17 cellular contexts compared by ENCODE assay signal in the genomic region with DNA sequence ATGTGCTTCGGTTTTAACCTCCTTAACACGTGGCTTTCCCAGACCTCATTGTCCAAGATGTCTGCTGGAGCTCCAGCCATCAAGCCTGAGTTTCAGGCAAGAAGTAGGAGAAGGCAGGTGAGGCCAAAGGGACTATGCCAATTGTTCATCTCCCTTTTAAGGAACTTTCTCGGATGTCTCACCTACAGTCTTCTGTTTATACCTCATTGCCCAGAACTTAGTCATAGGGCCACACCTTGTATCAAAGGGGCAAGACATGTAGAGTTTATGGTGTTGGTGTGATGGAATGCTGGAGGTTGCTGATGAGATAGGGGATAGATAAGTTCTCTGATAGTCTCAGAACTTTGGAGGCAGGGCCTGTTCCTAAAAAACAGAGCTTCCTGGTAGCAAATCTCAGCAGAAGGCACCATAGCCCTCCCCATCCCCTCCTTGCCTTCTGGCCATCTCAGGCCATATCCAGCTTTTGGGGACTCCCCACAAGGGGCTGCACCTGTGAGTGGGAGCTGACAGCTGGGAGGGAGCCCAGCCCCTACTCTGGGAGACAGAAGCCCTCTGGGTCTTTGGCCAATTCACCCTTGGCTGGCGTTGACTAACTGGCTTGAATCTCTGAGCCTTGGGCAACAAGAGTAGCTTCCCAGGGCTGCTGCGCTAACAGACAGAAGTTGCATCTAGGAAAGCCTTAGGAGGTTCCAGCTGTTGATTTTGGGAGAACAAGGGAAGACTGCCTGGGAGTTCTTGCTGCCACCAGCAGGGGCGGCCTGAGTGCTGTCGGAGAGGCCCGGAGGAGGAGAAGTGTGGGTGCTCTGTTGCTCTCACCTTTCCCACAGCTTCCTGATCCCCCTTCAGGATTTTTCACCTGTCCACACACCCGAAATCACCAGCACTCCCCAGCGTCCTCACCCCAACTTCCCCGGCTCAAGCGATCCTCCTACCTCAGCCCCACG.
DNase-seq lines count a peak whose midpoint lies in the region; ATAC-seq and TF ChIP-seq lines count a peak whose summit lies in the region.
"Had no signal": no experiment of that assay in that cellular context is flagged by ENCODE, and none has a peak within 500 bp of the region (broad histone marks: within the 10 kb centered on the region; RNA-seq: fewer than 3 reads in every experiment).

No MANE protein-coding gene starts in this region.

- no peaks in the 10 kb centered on the region for H4K20me1 ChIP-seq in GM23338 (replicated peaks; ENCODE audit: insufficient read depth)

- TF ChIP-seq CTCF in GM23338 (conservative IDR thresholded peaks at IDR 0.05; ENCODE audit: low read depth in 2 of 2) (peak; percentile 42 to 45), epithelial cell of proximal tubule (conservative IDR thresholded peaks at IDR 0.05; ENCODE audit: low read depth, low read length) (peak; percentile 10)

- H3K4me1 Mint-ChIP-seq in GM23338: peaks cover 11% of the 10 kb centered on the region; the same call in 2 of the 3 replicates
- no peaks in the 10 kb centered on the region for H3K4me1 Mint-ChIP-seq in activated T-helper 17 cell treated with anti-CD3 and anti-CD28 coated beads, Interleukin-2, amount 50 U/mL, for 72 hours
- no peaks in the 10 kb centered on the region for H3K4me1 Mint-ChIP-seq in stimulated activated effector memory CD8-positive, alpha-beta T cell treated with anti-CD3 and anti-CD28 coated beads, Interleukin-12 subunit alpha, Interleukin-12 subunit beta, amount 100 ng/mL, for 72 hours
- H3K4me1 Mint-ChIP-seq: activated CD4-positive, alpha-beta T cell treated with anti-CD3 and anti-CD28 coated beads for 36 hours; activated CD8-positive, alpha-beta memory T cell treated with anti-CD3 and anti-CD28 coated beads, Interleukin-2, amount 10 ng/mL, durations not matched to agents 7 days and 5 days had no signal

- H3K4me3 Mint-ChIP-seq in GM23338: no peak overlapping the region
- no peak overlapping the region for H3K4me3 Mint-ChIP-seq in activated T-helper 17 cell treated with anti-CD3 and anti-CD28 coated beads, Interleukin-2, amount 50 U/mL, for 72 hours
- H3K4me3 Mint-ChIP-seq in stimulated activated effector memory CD8-positive, alpha-beta T cell treated with anti-CD3 and anti-CD28 coated beads, Interleukin-12 subunit alpha, Interleukin-12 subunit beta, amount 100 ng/mL, for 72 hours: no peak overlapping the region
- H3K4me3 Mint-ChIP-seq: activated CD4-positive, alpha-beta T cell treated with anti-CD3 and anti-CD28 coated beads for 36 hours; activated CD8-positive, alpha-beta memory T cell treated with anti-CD3 and anti-CD28 coated beads, Interleukin-2, amount 10 ng/mL, durations not matched to agents 7 days and 5 days had no signal

- H3K27ac Mint-ChIP-seq in GM23338: no peak overlapping the region
- H3K27ac Mint-ChIP-seq in activated T-helper 17 cell treated with anti-CD3 and anti-CD28 coated beads, Interleukin-2, amount 50 U/mL, for 72 hours: no peak overlapping the region
- H3K27ac Mint-ChIP-seq in stimulated activated effector memory CD8-positive, alpha-beta T cell treated with anti-CD3 and anti-CD28 coated beads, Interleukin-12 subunit alpha, Interleukin-12 subunit beta, amount 100 ng/mL, for 72 hours: no peak overlapping the region
- H3K27ac Mint-ChIP-seq: activated CD4-positive, alpha-beta T cell treated with anti-CD3 and anti-CD28 coated beads for 36 hours; activated CD8-positive, alpha-beta memory T cell treated with anti-CD3 and anti-CD28 coated beads, Interleukin-2, amount 10 ng/mL, durations not matched to agents 7 days and 5 days; activated T-helper 2 cell treated with anti-CD3 and anti-CD28 coated beads, Interferon-gamma antibody, Interleukin-2, Interleukin-4, amounts not matched to agents 10 μg/mL and 5 μg/mL and 100 μg/mL, durations not matched to agents 14 hours and 24 hours and 36 hours had no signal

- no peaks in the 10 kb centered on the region for H3K9me2 ChIP-seq in GM23338 (ENCODE audit: insufficient read depth)

- H3K4me2 ChIP-seq in GM23338: no peak overlapping the region

- H3K27me3 ChIP-seq in GM23338 (ENCODE audit: insufficient read depth): no peaks in the 10 kb centered on the region
- H3K27me3 ChIP-seq: BE2C, Peyer's patch, thyroid gland had no signal

- H3F3A ChIP-seq in GM23338 (replicated peaks; ENCODE audit: low read depth): no peaks in the 10 kb centered on the region

- DNase-seq in GM23338 (ENCODE audit: low spot score): peak; percentile 69
- peak; percentile 13 for DNase-seq in SK-MEL-5 (ENCODE audit: low read depth, low spot score)
- no peak for DNase-seq in epithelial cell of proximal tubule (ENCODE audit: low read depth)
- DNase-seq in renal cortical epithelial cell (ENCODE audit: low read depth): peak; percentile 37
- DNase-seq in stimulated activated effector memory CD8-positive, alpha-beta T cell treated with anti-CD3 and anti-CD28 coated beads, Interleukin-12 subunit alpha, Interleukin-12 subunit beta, amount 100 ng/mL, for 72 hours (ENCODE audit: low spot score in 2 of 2): no peak
- DNase-seq in activated naive CD4-positive, alpha-beta T cell treated with anti-CD3 and anti-CD28 coated beads, Interleukin-2, amount 50 U/mL, for 16 hours: no peak
- DNase-seq: activated CD4-positive, alpha-beta T cell treated with anti-CD3 and anti-CD28 coated beads for 36 hours; activated CD8-positive, alpha-beta memory T cell treated with anti-CD3 and anti-CD28 coated beads, Interleukin-2, amount 10 ng/mL, durations not matched to agents 7 days and 5 days; BE2C; H7; NCI-H2227 treated with DMSO at 0.1 percent for 48 hours; Peyer's patch; stimulated activated naive CD4-positive, alpha-beta T cell; thyroid gland had no signal

- ATAC-seq in GM23338: peak; percentile 92
- ATAC-seq in activated T-helper 17 cell treated with anti-CD3 and anti-CD28 coated beads, Interleukin-2, amount 50 U/mL, for 72 hours (replicated peaks): no peak
- ATAC-seq in stimulated activated effector memory CD8-positive, alpha-beta T cell treated with anti-CD3 and anti-CD28 coated beads, Interleukin-12 subunit alpha, Interleukin-12 subunit beta, amount 100 ng/mL, for 72 hours: no peak
- ATAC-seq: activated CD4-positive, alpha-beta T cell treated with anti-CD3 and anti-CD28 coated beads for 36 hours; activated CD8-positive, alpha-beta memory T cell treated with anti-CD3 and anti-CD28 coated beads, Interleukin-2, amount 10 ng/mL, durations not matched to agents 7 days and 5 days; sciatic nerve had no signal

- peaks cover 3% of the 10 kb centered on the region for H3K27me3 Mint-ChIP-seq in GM23338 (ENCODE audit: insufficient read depth, low read depth, poor library complexity)
- H3K27me3 Mint-ChIP-seq in activated T-helper 17 cell treated with anti-CD3 and anti-CD28 coated beads, Interleukin-2, amount 50 U/mL, for 72 hours: peaks cover 16% of the 10 kb centered on the region

- no peak overlapping the region for H3K4me3 ChIP-seq in GM23338
- no peak overlapping the region for H3K4me3 ChIP-seq in epithelial cell of proximal tubule (ENCODE audit: low read depth, low read length)
- H3K4me3 ChIP-seq: Peyer's patch, thyroid gland had no signal

- H3K27ac ChIP-seq in GM23338 (ENCODE audit: low read depth): no peak overlapping the region
- H3K27ac ChIP-seq: Peyer's patch, thyroid gland had no signal

- H3K36me3 ChIP-seq in GM23338 (ENCODE audit: insufficient read depth): no peaks in the 10 kb centered on the region
- H3K36me3 ChIP-seq: BE2C, Peyer's patch, thyroid gland had no signal

- H3K79me2 ChIP-seq in GM23338 (replicated peaks; ENCODE audit: insufficient read depth): no peaks in the 10 kb centered on the region

- peaks cover 7% of the 10 kb centered on the region; the same call in 1 of the 2 replicates for H3K4me1 ChIP-seq in GM23338 (ENCODE audit: insufficient read depth)

- H3K9me3 Mint-ChIP-seq in GM23338: no peaks in the 10 kb centered on the region
- no peaks in the 10 kb centered on the region for H3K9me3 Mint-ChIP-seq in activated T-helper 17 cell treated with anti-CD3 and anti-CD28 coated beads, Interleukin-2, amount 50 U/mL, for 72 hours
- H3K9me3 Mint-ChIP-seq in stimulated activated effector memory CD8-positive, alpha-beta T cell treated with anti-CD3 and anti-CD28 coated beads, Interleukin-12 subunit alpha, Interleukin-12 subunit beta, amount 100 ng/mL, for 72 hours: no peaks in the 10 kb centered on the region
- H3K9me3 Mint-ChIP-seq: activated T-helper 2 cell treated with anti-CD3 and anti-CD28 coated beads, Interferon-gamma antibody, Interleukin-2, Interleukin-4, amounts not matched to agents 10 μg/mL and 5 μg/mL and 100 μg/mL, durations not matched to agents 14 hours and 24 hours and 36 hours had no signal

- H3K36me3 Mint-ChIP-seq in GM23338 (ENCODE audit: low read depth): no peaks in the 10 kb centered on the region
- no peaks in the 10 kb centered on the region for H3K36me3 Mint-ChIP-seq in activated T-helper 17 cell treated with anti-CD3 and anti-CD28 coated beads, Interleukin-2, amount 50 U/mL, for 72 hours (ENCODE audit: low read depth)
- H3K36me3 Mint-ChIP-seq in stimulated activated effector memory CD8-positive, alpha-beta T cell treated with anti-CD3 and anti-CD28 coated beads, Interleukin-12 subunit alpha, Interleukin-12 subunit beta, amount 100 ng/mL, for 72 hours: no peaks in the 10 kb centered on the region
- H3K36me3 Mint-ChIP-seq: activated CD8-positive, alpha-beta memory T cell treated with anti-CD3 and anti-CD28 coated beads, Interleukin-2, amount 10 ng/mL, durations not matched to agents 7 days and 5 days had no signal

- in situ Hi-C loops in SK-MEL-5 (cut with HindIII; ENCODE audit: low pct_unique_long_range_greater_than_20kb, low sequenced_read_pairs): no loop called here

- H2AFZ ChIP-seq in GM23338: peak overlapping the region; percentile 69; the same call in 1 of the 2 replicates

TF ChIP-seq in GM23338, 12 proteins besides CTCF, POLR2A, EP300 and RAD21 (continues in another document):
- TF ChIP-seq CREB1 (CRISPR knock-in tag; IDR thresholded peaks at IDR 0.05; ENCODE audit: low read depth) (no peak), STAT1 (IDR thresholded peaks at IDR 0.05; ENCODE audit: unreplicated experiment) (no peak), EZH2phosphoT487 (IDR thresholded peaks at IDR 0.05; ENCODE audit: unreplicated experiment) (no peak), POLR2AphosphoS5 (IDR thresholded peaks at IDR 0.05; ENCODE audit: low read depth) (no peak), ZNF114 (CRISPR knock-in tag; IDR thresholded peaks at IDR 0.05) (no peak), JUNB (IDR thresholded peaks at IDR 0.05; ENCODE audit: unreplicated experiment) (no peak)
- TF ChIP-seq, protein P1, sequence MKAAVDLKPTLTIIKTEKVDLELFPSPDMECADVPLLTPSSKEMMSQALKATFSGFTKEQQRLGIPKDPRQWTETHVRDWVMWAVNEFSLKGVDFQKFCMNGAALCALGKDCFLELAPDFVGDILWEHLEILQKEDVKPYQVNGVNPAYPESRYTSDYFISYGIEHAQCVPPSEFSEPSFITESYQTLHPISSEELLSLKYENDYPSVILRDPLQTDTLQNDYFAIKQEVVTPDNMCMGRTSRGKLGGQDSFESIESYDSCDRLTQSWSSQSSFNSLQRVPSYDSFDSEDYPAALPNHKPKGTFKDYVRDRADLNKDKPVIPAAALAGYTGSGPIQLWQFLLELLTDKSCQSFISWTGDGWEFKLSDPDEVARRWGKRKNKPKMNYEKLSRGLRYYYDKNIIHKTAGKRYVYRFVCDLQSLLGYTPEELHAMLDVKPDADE (IDR thresholded peaks at IDR 0.05): no peak

Comparison
In these comparisons a context has a peak if more than half of its experiments do, and no peak if none do; other contexts are left out.
1. DNase-seq: peak in GM23338 (single experiment), SK-MEL-5 (single experiment) and renal cortical epithelial cell (single experiment); none in epithelial cell of proximal tubule (single experiment), stimulated activated effector memory CD8-positive, alpha-beta T cell treated with anti-CD3 and anti-CD28 coated beads, Interleukin-12 subunit alpha, Interleukin-12 subunit beta, amount 100 ng/mL, for 72 hours (0 of 2) and activated naive CD4-positive, alpha-beta T cell treated with anti-CD3 and anti-CD28 coated beads, Interleukin-2, amount 50 U/mL, for 16 hours (single experiment).